42 cellular contexts compared by ENCODE assay signal in genomic region chr2:134835471-134835870, GRCh38. TPM values are rescaled to one million over a fixed set of nuclear protein-coding genes. Genes with fewer than 3 reads are reported as not detected.
"Had no signal": no experiment of that assay in that cellular context is flagged by ENCODE, and none has a peak within 500 bp of the region (broad histone marks: within the 10 kb centered on the region; RNA-seq: fewer than 3 reads in every experiment).

No MANE protein-coding gene starts in this region.

- H3K4me3 ChIP-seq: adrenal gland, ascending aorta, body of pancreas, breast epithelium, cardiac muscle cell had no signal

- H3K36me3 Mint-ChIP-seq: activated naive CD4-positive, alpha-beta T cell treated with anti-CD3 and anti-CD28 coated beads, Interleukin-2, amount 10 ng/mL, durations not matched to agents 7 days and 5 days; activated naive CD8-positive, alpha-beta T cell treated with anti-CD3 and anti-CD28 coated beads for 36 hours; activated naive CD8-positive, alpha-beta T cell treated with anti-CD3 and anti-CD28 coated beads, Interleukin-2, amount 10 ng/mL, durations not matched to agents 7 days and 5 days; brain had no signal

- ATAC-seq: activated naive CD4-positive, alpha-beta T cell treated with anti-CD3 and anti-CD28 coated beads, Interleukin-2, amount 50 U/mL, for 72 hours; activated naive CD8-positive, alpha-beta T cell treated with anti-CD3 and anti-CD28 coated beads, Interleukin-2, amount 50 U/mL, for 24 hours; activated T-cell treated with anti-CD3 and anti-CD28 coated beads, Interleukin-2, amount 50 U/mL, for 4 hours; activated T-cell treated with anti-CD3 and anti-CD28 coated beads, Interleukin-2, amount 50 U/mL, for 72 hours; activated T-helper 17 cell treated with anti-CD3 and anti-CD28 coated beads, Interleukin-2, amount 50 U/mL, for 72 hours; body of pancreas had no signal

- DNase-seq: activated effector memory CD4-positive, alpha-beta T cell treated with anti-CD3 and anti-CD28 coated beads, Interleukin-2, amount 50 U/mL, for 16 hours; activated effector memory CD4-positive, alpha-beta T cell treated with Interleukin-2 at 50 U/mL for 16 hours; activated gamma-delta T cell; activated gamma-delta T cell treated with Interleukin-2 at 50 U/mL for 16 hours; activated naive CD4-positive, alpha-beta T cell; activated naive CD4-positive, alpha-beta T cell treated with anti-CD3 and anti-CD28 coated beads for 36 hours; activated naive CD4-positive, alpha-beta T cell treated with anti-CD3 and anti-CD28 coated beads, Interleukin-2, amount 10 ng/mL, durations not matched to agents 7 days and 5 days; activated naive CD4-positive, alpha-beta T cell treated with anti-CD3 and anti-CD28 coated beads, Interleukin-2, amount 50 U/mL, for 16 hours; activated naive CD4-positive, alpha-beta T cell treated with Interleukin-2 at 50 U/mL for 16 hours; activated naive CD8-positive, alpha-beta T cell treated with anti-CD3 and anti-CD28 coated beads for 36 hours; activated naive CD8-positive, alpha-beta T cell treated with anti-CD3 and anti-CD28 coated beads, Interleukin-2, amount 10 ng/mL, durations not matched to agents 7 days and 5 days; activated naive CD8-positive, alpha-beta T cell treated with anti-CD3 and anti-CD28 coated beads, Interleukin-2, amount 50 U/mL, for 24 hours; activated T-cell treated with anti-CD3 and anti-CD28 coated beads, Interleukin-2, amount 50 U/mL, for 24 hours; activated T-cell treated with anti-CD3 and anti-CD28 coated beads, Interleukin-2, amount 50 U/mL, for 4 hours; activated T-cell treated with anti-CD3 and anti-CD28 coated beads, Interleukin-2, amount 50 U/mL, for 48 hours; activated T-cell treated with anti-CD3 and anti-CD28 coated beads, Interleukin-2, amount 50 U/mL, for 72 hours; adrenal gland; amniotic stem cell; amygdala; anterior cingulate cortex; aorta; body of pancreas; brain microvascular endothelial cell; caudate nucleus; central memory CD4-positive, alpha-beta T cell; cerebellar nuclear complex had no signal

- H3K27ac Mint-ChIP-seq: activated naive CD4-positive, alpha-beta T cell treated with anti-CD3 and anti-CD28 coated beads for 36 hours; activated naive CD4-positive, alpha-beta T cell treated with anti-CD3 and anti-CD28 coated beads, Interleukin-2, amount 10 ng/mL, durations not matched to agents 7 days and 5 days; activated naive CD4-positive, alpha-beta T cell treated with anti-CD3 and anti-CD28 coated beads, Interleukin-2, amount 50 U/mL, for 24 hours; activated naive CD4-positive, alpha-beta T cell treated with anti-CD3 and anti-CD28 coated beads, Interleukin-2, amount 50 U/mL, for 72 hours; activated naive CD8-positive, alpha-beta T cell; activated naive CD8-positive, alpha-beta T cell treated with anti-CD3 and anti-CD28 coated beads for 36 hours; activated naive CD8-positive, alpha-beta T cell treated with anti-CD3 and anti-CD28 coated beads, Interleukin-2, amount 10 ng/mL, durations not matched to agents 7 days and 5 days; activated naive CD8-positive, alpha-beta T cell treated with anti-CD3 and anti-CD28 coated beads, Interleukin-2, amount 50 U/mL, for 24 hours; activated T-cell treated with anti-CD3 and anti-CD28 coated beads, Interleukin-2, amount 50 U/mL, for 24 hours; activated T-cell treated with anti-CD3 and anti-CD28 coated beads, Interleukin-2, amount 50 U/mL, for 72 hours; activated T-helper 1 cell treated with anti-CD3 and anti-CD28 coated beads, Interleukin-12 subunit alpha, Interleukin-12 subunit beta, Interleukin-2, Interleukin-4 antibody, amounts not matched to agents 30 ng/mL and 10 ng/mL and 1 ng/mL, durations not matched to agents 14 hours and 24 hours and 36 hours; activated T-helper 17 cell treated with anti-CD3 and anti-CD28 coated beads, Interleukin-2, amount 50 U/mL, for 72 hours; activated T-helper 2 cell treated with anti-CD3 and anti-CD28 coated beads, Interferon-gamma antibody, Interleukin-2, Interleukin-4, amounts not matched to agents 10 μg/mL and 5 μg/mL and 100 μg/mL, durations not matched to agents 14 hours and 24 hours and 36 hours; brain had no signal

- H3K27me3 ChIP-seq: adrenal gland, ascending aorta, body of pancreas, brain microvascular endothelial cell, breast epithelium, cardiac muscle cell had no signal

- H3K9me3 Mint-ChIP-seq: activated naive CD4-positive, alpha-beta T cell treated with anti-CD3 and anti-CD28 coated beads, Interleukin-2, amount 10 ng/mL, durations not matched to agents 7 days and 5 days; activated T-helper 1 cell treated with anti-CD3 and anti-CD28 coated beads, Interleukin-12 subunit alpha, Interleukin-12 subunit beta, Interleukin-2, Interleukin-4 antibody, amounts not matched to agents 30 ng/mL and 10 ng/mL and 1 ng/mL, durations not matched to agents 14 hours and 24 hours and 36 hours; activated T-helper 2 cell treated with anti-CD3 and anti-CD28 coated beads, Interferon-gamma antibody, Interleukin-2, Interleukin-4, amounts not matched to agents 10 μg/mL and 5 μg/mL and 100 μg/mL, durations not matched to agents 14 hours and 24 hours and 36 hours had no signal

- H3K27ac ChIP-seq: adrenal gland, ascending aorta, body of pancreas, brain microvascular endothelial cell, breast epithelium, cardiac muscle cell had no signal

- H3K4me1 ChIP-seq: adrenal gland, ascending aorta, body of pancreas, breast epithelium had no signal

- H3K36me3 ChIP-seq: adrenal gland, ascending aorta, brain microvascular endothelial cell, breast epithelium, cardiac muscle cell had no signal

- H3K4me1 Mint-ChIP-seq: activated naive CD4-positive, alpha-beta T cell treated with anti-CD3 and anti-CD28 coated beads, Interleukin-2, amount 10 ng/mL, durations not matched to agents 7 days and 5 days; activated naive CD4-positive, alpha-beta T cell treated with anti-CD3 and anti-CD28 coated beads, Interleukin-2, amount 50 U/mL, for 24 hours; activated naive CD8-positive, alpha-beta T cell treated with anti-CD3 and anti-CD28 coated beads for 36 hours; activated naive CD8-positive, alpha-beta T cell treated with anti-CD3 and anti-CD28 coated beads, Interleukin-2, amount 10 ng/mL, durations not matched to agents 7 days and 5 days; activated naive CD8-positive, alpha-beta T cell treated with anti-CD3 and anti-CD28 coated beads, Interleukin-2, amount 50 U/mL, for 24 hours; activated T-helper 17 cell treated with anti-CD3 and anti-CD28 coated beads, Interleukin-2, amount 50 U/mL, for 72 hours; brain; central memory CD8-positive, alpha-beta T cell had no signal

- FAIRE-seq: astrocyte, bronchial epithelial cell had no signal

- H3K4me3 Mint-ChIP-seq: activated naive CD4-positive, alpha-beta T cell treated with anti-CD3 and anti-CD28 coated beads for 36 hours; activated naive CD4-positive, alpha-beta T cell treated with anti-CD3 and anti-CD28 coated beads, Interleukin-2, amount 10 ng/mL, durations not matched to agents 7 days and 5 days; activated naive CD4-positive, alpha-beta T cell treated with anti-CD3 and anti-CD28 coated beads, Interleukin-2, amount 50 U/mL, for 24 hours; activated naive CD8-positive, alpha-beta T cell; activated naive CD8-positive, alpha-beta T cell treated with anti-CD3 and anti-CD28 coated beads for 36 hours; activated naive CD8-positive, alpha-beta T cell treated with anti-CD3 and anti-CD28 coated beads, Interleukin-2, amount 10 ng/mL, durations not matched to agents 7 days and 5 days; activated naive CD8-positive, alpha-beta T cell treated with anti-CD3 and anti-CD28 coated beads, Interleukin-2, amount 50 U/mL, for 24 hours; activated T-cell treated with anti-CD3 and anti-CD28 coated beads, Interleukin-2, amount 50 U/mL, for 24 hours; activated T-cell treated with anti-CD3 and anti-CD28 coated beads, Interleukin-2, amount 50 U/mL, for 4 hours; activated T-cell treated with anti-CD3 and anti-CD28 coated beads, Interleukin-2, amount 50 U/mL, for 72 hours; activated T-helper 1 cell treated with anti-CD3 and anti-CD28 coated beads, Interleukin-12 subunit alpha, Interleukin-12 subunit beta, Interleukin-2, Interleukin-4 antibody, amounts not matched to agents 30 ng/mL and 10 ng/mL and 1 ng/mL, durations not matched to agents 14 hours and 24 hours and 36 hours; activated T-helper 17 cell treated with anti-CD3 and anti-CD28 coated beads, Interleukin-2, amount 50 U/mL, for 72 hours; brain; central memory CD8-positive, alpha-beta T cell had no signal

- H3K9me3 ChIP-seq: adrenal gland, body of pancreas had no signal

RNA-seq across cellular contexts. Expression of gene ACMSD, which starts 2.9 kb away (rescaled TPM):
- total RNA-seq: activated naive CD4-positive, alpha-beta T cell treated with anti-CD3 and anti-CD28 coated beads for 36 hours; activated naive CD4-positive, alpha-beta T cell treated with anti-CD3 and anti-CD28 coated beads, Interleukin-2, amount 50 U/mL, for 72 hours; activated naive CD8-positive, alpha-beta T cell treated with anti-CD3 and anti-CD28 coated beads for 36 hours; activated naive CD8-positive, alpha-beta T cell treated with anti-CD3 and anti-CD28 coated beads, Interleukin-2, amount 10 ng/mL, durations not matched to agents 7 days and 5 days; activated T-cell treated with anti-CD3 and anti-CD28 coated beads, Interleukin-2, amount 50 U/mL, for 4 hours; activated T-cell treated with anti-CD3 and anti-CD28 coated beads, Interleukin-2, amount 50 U/mL, for 72 hours; activated T-helper 1 cell treated with anti-CD3 and anti-CD28 coated beads, Interleukin-12 subunit alpha, Interleukin-12 subunit beta, Interleukin-2, Interleukin-4 antibody, amounts not matched to agents 30 ng/mL and 10 ng/mL and 1 ng/mL, durations not matched to agents 14 hours and 24 hours and 36 hours; activated T-helper 17 cell treated with anti-CD3 and anti-CD28 coated beads, Interleukin-2, amount 50 U/mL, for 72 hours; activated T-helper 2 cell treated with anti-CD3 and anti-CD28 coated beads, Interferon-gamma antibody, Interleukin-2, Interleukin-4, amounts not matched to agents 10 μg/mL and 5 μg/mL and 100 μg/mL, durations not matched to agents 14 hours and 24 hours and 36 hours; aorta; ascending aorta; astrocyte; bronchial epithelial cell; cardiac muscle cell; cardiac septum; cerebellum; chondrocyte had no signal
- polyA plus RNA-seq: aorta had no signal
